In genomic region chr17:46579083-46580075, GRCh38 we compare ENCODE assay signal across 8 cellular contexts. TPM values are rescaled to one million over a fixed set of nuclear protein-coding genes. Genes with fewer than 3 reads are reported as not detected.
DNase-seq lines count a peak whose midpoint lies in the region; ATAC-seq and TF ChIP-seq lines count a peak whose summit lies in the region.
"Not testable (repeated sequence)": the region's sequence is repeated elsewhere in the genome, so short reads cannot be mapped to it uniquely, and the experiment has no call there.

Gene ARL17A, minus strand, starts transcription at chr17:46579691. Its CDS starts 3,369 bp downstream, at chr17:46576322.

- H3K9me3 ChIP-seq in Caco-2; neuronal stem cell (replicated peaks in 1 of 2; ENCODE audit: control insufficient read depth in 2 of 2, insufficient read depth in 1 of 2, low read depth in 1 of 2, low read length in 2 of 2): not testable (repeated sequence)

- intact Hi-C loops in Caco-2 (cut with micrococcal nuclease; ENCODE audit: unreplicated experiment) = not testable (repeated sequence)

- peak; percentile 90 to 96 for DNase-seq in Caco-2
- peak; percentile 81 for DNase-seq in T-helper 2 cell treated with Interferon-gamma antibody and Interleukin-4, amounts not matched to agents 5 μg/mL and 100 μg/mL, for 36 hours (ENCODE audit: low spot score)
- peak; percentile 92 for DNase-seq in activated effector memory CD4-positive, alpha-beta T cell treated with anti-CD3 and anti-CD28 coated beads, Interleukin-2, amount 50 U/mL, for 16 hours
- DNase-seq in foreskin keratinocyte; neuronal stem cell (ENCODE audit: low spot score): not testable (repeated sequence)
- peak; percentile 48 to 68 for DNase-seq in stimulated activated CD8-positive, alpha-beta memory T cell treated with anti-CD3 and anti-CD28 coated beads, Interleukin-15, amount 100 ng/mL, for 4 hours (ENCODE audit: low read depth in 2 of 2)

- ATAC-seq in GM21423 (IDR thresholded peaks at IDR 0.05; ENCODE audit: unreplicated experiment) (peak; percentile 79), HG03159 (IDR thresholded peaks at IDR 0.05; ENCODE audit: unreplicated experiment) (peak; percentile 84), foreskin keratinocyte (peak; percentile 90)

- not testable (repeated sequence) for H3K14ac ChIP-seq in neuronal stem cell (ENCODE audit: low read length)

- H3K36me3 Mint-ChIP-seq in Caco-2 (ENCODE audit: insufficient read depth, unreplicated experiment); T-helper 2 cell treated with Interferon-gamma antibody and Interleukin-4, amounts not matched to agents 5 μg/mL and 100 μg/mL, for 36 hours (ENCODE audit: low read depth): not testable (repeated sequence)

- not testable (repeated sequence) for H2BK12ac ChIP-seq in neuronal stem cell (ENCODE audit: low read length)

- TF ChIP-seq CTCF in Caco-2 (IDR thresholded peaks at IDR 0.05; ENCODE audit: insufficient read depth in 1 of 2, low read depth in 1 of 2, low read length in 1 of 2, severe bottlenecking in 1 of 2, unreplicated experiment in 1 of 2); foreskin keratinocyte (conservative IDR thresholded peaks at IDR 0.05): not testable (repeated sequence)

- BruUV-seq in Caco-2 (replicated peaks; lab: Mats Ljungman, UMichigan) = not testable (repeated sequence)

- H2BK120ac ChIP-seq in neuronal stem cell (ENCODE audit: low read depth, low read length) = not testable (repeated sequence)

- H4K91ac ChIP-seq in neuronal stem cell (ENCODE audit: low read depth, low read length, poor library complexity) = not testable (repeated sequence)

- H4K8ac ChIP-seq in neuronal stem cell (ENCODE audit: low read depth, low read length) = not testable (repeated sequence)

- not testable (repeated sequence) for H3K4me1 ChIP-seq in Caco-2; foreskin keratinocyte; neuronal stem cell (ENCODE audit: control insufficient read depth in 2 of 2, insufficient read depth in 1 of 2, low read depth in 1 of 2, low read length in 2 of 2)

- H3K27me3 ChIP-seq in Caco-2 (replicated peaks; ENCODE audit: control insufficient read depth, insufficient read depth, low read length); foreskin keratinocyte; neuronal stem cell (ENCODE audit: control insufficient read depth in 3 of 3, insufficient read depth in 3 of 3, low read depth in 1 of 3, low read length in 3 of 3): not testable (repeated sequence)

- not testable (repeated sequence) for H3K4ac ChIP-seq in neuronal stem cell (ENCODE audit: low read length)

- POLR2A ChIA-PET in Caco-2 (lab: Charles Lee) = not testable (repeated sequence)

- H3K4me3 ChIP-seq in Caco-2 (ENCODE audit: low read depth, low read length) = peak within 1 kb of the TSS; percentile 21; the same call in 1 of the 2 replicates
- H3K4me3 ChIP-seq in neuronal stem cell (ENCODE audit: low read length in 2 of 2) = not testable (repeated sequence)

- not testable (repeated sequence) for H3K4me1 Mint-ChIP-seq in Caco-2 (ENCODE audit: low read depth, unreplicated experiment); T-helper 2 cell treated with Interferon-gamma antibody and Interleukin-4, amounts not matched to agents 5 μg/mL and 100 μg/mL, for 36 hours (ENCODE audit: low read depth)

- not testable (repeated sequence) for H3K4me2 ChIP-seq in neuronal stem cell (ENCODE audit: insufficient read depth, low read length, poor library complexity, severe bottlenecking)

- not testable (repeated sequence) for H3K36me3 ChIP-seq in Caco-2 (ENCODE audit: control insufficient read depth, insufficient read depth, low read length); neuronal stem cell (replicated peaks in 1 of 2; ENCODE audit: control insufficient read depth in 2 of 2, insufficient read depth in 2 of 2, low read length in 2 of 2)

- H3K27me3 Mint-ChIP-seq in Caco-2 (ENCODE audit: insufficient read depth, unreplicated experiment); T-helper 2 cell treated with Interferon-gamma antibody and Interleukin-4, amounts not matched to agents 5 μg/mL and 100 μg/mL, for 36 hours (ENCODE audit: low read depth): not testable (repeated sequence)

- not testable (repeated sequence) for H3K23ac ChIP-seq in neuronal stem cell (ENCODE audit: low read depth, low read length, poor library complexity)

- not testable (repeated sequence) for H3K9ac ChIP-seq in neuronal stem cell (ENCODE audit: low read depth, low read length, poor library complexity)

- not testable (repeated sequence) for H3K18ac ChIP-seq in neuronal stem cell (ENCODE audit: low read length)

- not testable (repeated sequence) for H3K9me3 Mint-ChIP-seq in Caco-2 (ENCODE audit: unreplicated experiment); T-helper 2 cell treated with Interferon-gamma antibody and Interleukin-4, amounts not matched to agents 5 μg/mL and 100 μg/mL, for 36 hours

- no CpG with 5 or more reads among the region's 65 CpGs for WGBS in neuronal stem cell (ENCODE audit: extremely low coverage in 2 of 2, insufficient read length in 2 of 2, insufficient replicate concordance in 1 of 2), 2 donors

- peak within 1 kb of the TSS; percentile 73 for H2AFZ ChIP-seq in neuronal stem cell (ENCODE audit: low read length)

- not testable (repeated sequence) for H2AK5ac ChIP-seq in neuronal stem cell (ENCODE audit: low read depth, low read length)

- not testable (repeated sequence) for H3K79me1 ChIP-seq in neuronal stem cell (ENCODE audit: low read depth, low read length)

- CTCF ChIA-PET in Caco-2 (lab: Charles Lee) = not testable (repeated sequence)

- H2BK15ac ChIP-seq in neuronal stem cell (ENCODE audit: low read length) = not testable (repeated sequence)

- H2BK5ac ChIP-seq in neuronal stem cell (ENCODE audit: low read length) = not testable (repeated sequence)

- not testable (repeated sequence) for H3K27ac ChIP-seq in foreskin keratinocyte; neuronal stem cell (replicated peaks; ENCODE audit: low read length)

- peak within 1 kb of the TSS; percentile 55 for H3K4me3 Mint-ChIP-seq in Caco-2 (ENCODE audit: unreplicated experiment)
- H3K4me3 Mint-ChIP-seq in T-helper 2 cell treated with Interferon-gamma antibody and Interleukin-4, amounts not matched to agents 5 μg/mL and 100 μg/mL, for 36 hours = not testable (repeated sequence)

- not testable (repeated sequence) for H3K27ac Mint-ChIP-seq in Caco-2 (ENCODE audit: unreplicated experiment); T-helper 2 cell treated with Interferon-gamma antibody and Interleukin-4, amounts not matched to agents 5 μg/mL and 100 μg/mL, for 36 hours

RNA-seq across cellular contexts. Expression of gene ARL17A, which starts in this region (rescaled TPM):
- total RNA-seq in Caco-2 (2022) (35.8 and 39.4 TPM in 2 replicates), foreskin keratinocyte (4.8 and 6.4 TPM in 2 replicates)
- 1.3 and 2.1 TPM in 2 replicates for polyA plus RNA-seq in foreskin keratinocyte
- polyA plus RNA-seq in neuronal stem cell (2013, experiment 1 of 2) = 11.3 TPM
- polyA plus RNA-seq in neuronal stem cell (2013, experiment 2 of 2) = 11.8 TPM
